ENCODE assay signal across 8 cellular contexts in genomic region chr3:75434937-75435778, GRCh38.
A peak's percentile ranks its signal among the peaks of the same experiment; 100 is the strongest.
DNase-seq lines count a peak whose midpoint lies in the region; ATAC-seq and TF ChIP-seq lines count a peak whose summit lies in the region.
"Not testable (repeated sequence)": the region's sequence is repeated elsewhere in the genome, so short reads cannot be mapped to it uniquely, and the experiment has no call there.

No MANE protein-coding gene starts in this region.

- TF ChIP-seq POLR2A in NB4 (IDR thresholded peaks at IDR 0.05; ENCODE audit: extremely low read depth, insufficient read length), result peak; percentile 31

- ATAC-seq in HG02588 (IDR thresholded peaks at IDR 0.05; ENCODE audit: unreplicated experiment), result peak; percentile 100

- not testable (repeated sequence) for TF ChIP-seq CTCF in NB4 (IDR thresholded peaks at IDR 0.05; ENCODE audit: low read depth, low read length)

- DNase-seq in GF-D8 (lab: John Stamatoyannopoulos, UW) (peak; percentile 88), NB4 (ENCODE audit: low read depth) (peak; percentile 95), SKM-1 (lab: John Stamatoyannopoulos, UW; ENCODE audit: unreplicated experiment) (peak; percentile 87), glomerular endothelial cell (ENCODE audit: extremely low read depth, low read depth, low spot score) (peak; percentile 76), nucleus accumbens (lab: John Stamatoyannopoulos, UW) (peak; percentile 51 to 100 (median 96)), superior temporal gyrus (ENCODE audit: extremely low spot score) (peak; percentile 89)

- not testable (repeated sequence) for H3K27me3 Mint-ChIP-seq in activated naive CD8-positive, alpha-beta T cell

- peak overlapping the region; percentile 98 for H3K4me3 Mint-ChIP-seq in activated naive CD8-positive, alpha-beta T cell

- H3K27ac Mint-ChIP-seq in activated naive CD8-positive, alpha-beta T cell, result peak overlapping the region; percentile 96

- H3K4me1 Mint-ChIP-seq in activated naive CD8-positive, alpha-beta T cell (ENCODE audit: low read depth), result peaks cover 18% of the 10 kb centered on the region

- H3K9me3 Mint-ChIP-seq in activated naive CD8-positive, alpha-beta T cell (ENCODE audit: low read depth), result not testable (repeated sequence)

- H3K36me3 Mint-ChIP-seq in activated naive CD8-positive, alpha-beta T cell, result not testable (repeated sequence)

- H3K4me3 ChIP-seq in NB4 (ENCODE audit: low read depth, low read length), result peak overlapping the region; percentile 66

Comparison
In these comparisons a context has a peak if more than half of its experiments do, and no peak if none do; other contexts are left out.
1. Peak in every context shown above with its lines: DNase-seq, ATAC-seq and H3K4me3 ChIP-seq.